31 cellular contexts compared by ENCODE assay signal in genomic region chr18:79563949-79564348, GRCh38.
"Had no signal": no experiment of that assay in that cellular context is flagged by ENCODE, and none has a peak within 500 bp of the region (broad histone marks: within the 10 kb centered on the region; RNA-seq: fewer than 3 reads in every experiment).

No MANE protein-coding gene starts in this region.

- H3K9me3 ChIP-seq: ascending aorta, breast epithelium, esophagus squamous epithelium had no signal

- FAIRE-seq: endothelial cell of umbilical vein had no signal

- ATAC-seq: activated CD4-positive, CD25-positive, alpha-beta regulatory T cell treated with anti-CD3 and anti-CD28 coated beads, Interleukin-2, amount 50 U/mL, for 24 hours; activated CD8-positive, alpha-beta T cell treated with anti-CD3 and anti-CD28 coated beads for 36 hours; activated naive CD4-positive, alpha-beta T cell treated with anti-CD3 and anti-CD28 coated beads, Interleukin-2, amount 50 U/mL, for 72 hours; effector memory CD8-positive, alpha-beta T cell; T-helper 17 cell had no signal

- DNase-seq: activated B cell treated with CpG ODN at 0.5 μM for 24 hours; activated CD4-positive, alpha-beta T cell treated with anti-CD3 and anti-CD28 coated beads for 48 hours; activated CD4-positive, alpha-beta T cell treated with anti-CD3 and anti-CD28 coated beads, Interleukin-2, amount 50 U/mL, for 1 hour; activated CD4-positive, alpha-beta T cell treated with anti-CD3 and anti-CD28 coated beads, Interleukin-2, amount 50 U/mL, for 48 hours; activated CD8-positive, alpha-beta memory T cell treated with anti-CD3 and anti-CD28 coated beads for 24 hours; activated CD8-positive, alpha-beta T cell treated with anti-CD3 and anti-CD28 coated beads for 36 hours; activated naive CD4-positive, alpha-beta T cell treated with anti-CD3 and anti-CD28 coated beads for 36 hours; activated naive CD8-positive, alpha-beta T cell treated with anti-CD3 and anti-CD28 coated beads, Interleukin-2, amount 10 ng/mL, durations not matched to agents 7 days and 5 days; activated T-cell treated with anti-CD3 and anti-CD28 coated beads, Interleukin-2, amount 50 U/mL, for 48 hours; cortex of kidney; dermis blood vessel endothelial cell; effector CD4-positive, alpha-beta T cell; effector memory CD8-positive, alpha-beta T cell; esophagus squamous epithelium; foreskin melanocyte; head of caudate nucleus; T-helper 1 cell; T-helper 17 cell; T1000; WERI-Rb-1 had no signal

- H3K27me3 Mint-ChIP-seq: activated B cell treated with CpG ODN at 0.5 μM for 24 hours; activated CD8-positive, alpha-beta T cell treated with anti-CD3 and anti-CD28 coated beads for 36 hours; brain had no signal

- H3K4me3 Mint-ChIP-seq: activated B cell treated with CpG ODN at 0.5 μM for 24 hours; activated CD8-positive, alpha-beta T cell treated with anti-CD3 and anti-CD28 coated beads for 36 hours; activated naive CD4-positive, alpha-beta T cell treated with anti-CD3 and anti-CD28 coated beads for 36 hours; activated naive CD8-positive, alpha-beta T cell treated with anti-CD3 and anti-CD28 coated beads, Interleukin-2, amount 10 ng/mL, durations not matched to agents 7 days and 5 days; activated T-helper 1 cell treated with anti-CD3 and anti-CD28 coated beads, Interleukin-12 subunit alpha, Interleukin-12 subunit beta, Interleukin-2, Interleukin-4 antibody, amounts not matched to agents 30 ng/mL and 10 ng/mL and 1 ng/mL, durations not matched to agents 14 hours and 24 hours and 36 hours; brain; central memory CD8-positive, alpha-beta T cell; effector memory CD8-positive, alpha-beta T cell; T-helper 17 cell; T-helper 2 cell treated with Interferon-gamma antibody and Interleukin-4, amounts not matched to agents 5 μg/mL and 100 μg/mL, for 36 hours had no signal

- H3K36me3 Mint-ChIP-seq: activated naive CD4-positive, alpha-beta T cell treated with anti-CD3 and anti-CD28 coated beads, Interleukin-2, amount 50 U/mL, for 72 hours; activated naive CD8-positive, alpha-beta T cell treated with anti-CD3 and anti-CD28 coated beads, Interleukin-2, amount 10 ng/mL, durations not matched to agents 7 days and 5 days; brain had no signal

- H3K4me1 Mint-ChIP-seq: activated B cell treated with CpG ODN at 0.5 μM for 24 hours; central memory CD8-positive, alpha-beta T cell had no signal

- H3K36me3 ChIP-seq: ascending aorta, breast epithelium, cardiac muscle cell, esophagus squamous epithelium, WERI-Rb-1 had no signal

- H3K4me3 ChIP-seq: ascending aorta, breast epithelium, cardiac muscle cell, esophagus squamous epithelium had no signal

- H3K27me3 ChIP-seq: ascending aorta, breast epithelium, cardiac muscle cell had no signal

- H3K27ac ChIP-seq: ascending aorta, breast epithelium, cardiac muscle cell, epithelial cell of prostate, esophagus squamous epithelium, WERI-Rb-1 had no signal

- H3K9me3 Mint-ChIP-seq: activated naive CD4-positive, alpha-beta T cell treated with anti-CD3 and anti-CD28 coated beads for 36 hours; activated T-helper 1 cell treated with anti-CD3 and anti-CD28 coated beads, Interleukin-12 subunit alpha, Interleukin-12 subunit beta, Interleukin-2, Interleukin-4 antibody, amounts not matched to agents 30 ng/mL and 10 ng/mL and 1 ng/mL, durations not matched to agents 14 hours and 24 hours and 36 hours; central memory CD8-positive, alpha-beta T cell; effector memory CD8-positive, alpha-beta T cell had no signal
